Comparison of ENCODE assay signal across 8 cellular contexts in genomic region chr1:176559474-176560390, GRCh38.
DNase-seq lines count a peak whose midpoint lies in the region; ATAC-seq and TF ChIP-seq lines count a peak whose summit lies in the region.

No MANE protein-coding gene starts in this region.

- H3K36me3 Mint-ChIP-seq in MCF 10A (ENCODE audit: insufficient read depth, unreplicated experiment): no peaks in the 10 kb centered on the region

- H3K27me3 Mint-ChIP-seq in MCF 10A (ENCODE audit: insufficient read depth, unreplicated experiment): peaks cover 33% of the 10 kb centered on the region

- CTCF ChIA-PET in MCF 10A (lab: Yijun Ruan, JAX): interaction anchor here (0.6 to 8.2 kb wide), 125 partner anchors 10 to 1663 kb away, joined by 3 to 252 read pairs (median 4); partner anchors contain the start of gene ASTN1

- POLR2A ChIA-PET in MCF 10A (lab: Yijun Ruan, JAX): interaction anchor here (1.2 kb wide), 1 partner anchor 180 kb away, joined by 3 read pairs; no protein-coding TSS in a partner anchor

- no TSS peak for BruUV-seq in MCF 10A (replicated peaks; lab: Mats Ljungman, UMichigan)

- H3K4me1 Mint-ChIP-seq in MCF 10A (ENCODE audit: insufficient read depth, unreplicated experiment): no peaks in the 10 kb centered on the region

- H3K9me3 Mint-ChIP-seq in MCF 10A (ENCODE audit: unreplicated experiment): no peaks in the 10 kb centered on the region

- no peak overlapping the region for H3K27ac Mint-ChIP-seq in MCF 10A (ENCODE audit: low read depth, unreplicated experiment)

- ATAC-seq in GM19043 (IDR thresholded peaks at IDR 0.05; ENCODE audit: low read depth, unreplicated experiment) (peak; percentile 77), HG03520 (IDR thresholded peaks at IDR 0.05; ENCODE audit: unreplicated experiment) (peak; percentile 64)
- no peak for ATAC-seq in activated CD4-positive, CD25-positive, alpha-beta regulatory T cell treated with anti-CD3 and anti-CD28 coated beads, Interleukin-2, amount 50 U/mL, for 24 hours

- no peak overlapping the region for H3K4me3 Mint-ChIP-seq in MCF 10A (ENCODE audit: unreplicated experiment)

- intact Hi-C loops in MCF 10A (cut with micrococcal nuclease): loop anchor here (1.0 to 10.0 kb wide), 5 partner anchors 132 to 1385 kb away; no protein-coding TSS in a partner anchor

- DNase-seq in DMS153 treated with DMSO at 0.1 percent for 48 hours (lab: John Stamatoyannopoulos, UW; ENCODE audit: unreplicated experiment) (peak; percentile 76), NOMO-1 (lab: John Stamatoyannopoulos, UW; ENCODE audit: unreplicated experiment in 2 of 2) (peak; percentile 8 to 59), MCF 10A (ENCODE audit: unreplicated experiment) (peak; percentile 83), iris pigment epithelial cell (ENCODE audit: low read depth) (peak; percentile 41), stromal cell of bone marrow (ENCODE audit: low read depth) (peak; percentile 66)

- TF ChIP-seq CTCF in MCF 10A (IDR thresholded peaks at IDR 0.05; ENCODE audit: unreplicated experiment): peak; percentile 99

Comparison
In these comparisons a context has a peak if more than half of its experiments do, and no peak if none do; other contexts are left out.
1. ATAC-seq: peak in GM19043 (single experiment) and HG03520 (single experiment); none in activated CD4-positive, CD25-positive, alpha-beta regulatory T cell treated with anti-CD3 and anti-CD28 coated beads, Interleukin-2, amount 50 U/mL, for 24 hours (0 of 2).
2. Peak in every context shown above with its lines, with median percentiles within 50 percentile points of each other: DNase-seq.